12 cellular contexts compared by ENCODE assay signal in genomic region chr16:87911099-87911763, GRCh38. TPM values are rescaled to one million over a fixed set of nuclear protein-coding genes. Genes with fewer than 3 reads are reported as not detected.
DNase-seq lines count a peak whose midpoint lies in the region; ATAC-seq and TF ChIP-seq lines count a peak whose summit lies in the region.
"Not testable (repeated sequence)": the region's sequence is repeated elsewhere in the genome, so short reads cannot be mapped to it uniquely, and the experiment has no call there.
"Had no signal": no experiment of that assay in that cellular context is flagged by ENCODE, and none has a peak within 500 bp of the region (broad histone marks: within the 10 kb centered on the region; RNA-seq: fewer than 3 reads in every experiment).

No MANE protein-coding gene starts in this region.

- in situ Hi-C loops in transverse colon (cut with MboI; ENCODE audit: low pct_ligation_motif_present in 1 of 4, low pct_unique_long_range_greater_than_20kb in 1 of 4, low sequenced_read_pairs in 3 of 4) = loop anchor here in 1 of 4 donors (25.0 kb wide), 1 partner anchor 124 kb away; no protein-coding TSS in a partner anchor

- peak overlapping the region; percentile 14 for H3K4me3 ChIP-seq in coronary artery
- H3K4me3 ChIP-seq in ovary, transverse colon: not testable (repeated sequence)

- peak; percentile 93 for ATAC-seq in left ventricle myocardium superior

- not testable (repeated sequence) for H3K36me3 ChIP-seq in ovary, transverse colon

- TF ChIP-seq EP300 in ovary (IDR thresholded peaks at IDR 0.05); transverse colon (IDR thresholded peaks at IDR 0.05; ENCODE audit: low read depth): not testable (repeated sequence)

- 60 to 63% (median 60%) methylated on average over 19 to 23 of the region's 23 CpGs for WGBS in ovary, 3 donors
- WGBS in transverse colon (ENCODE audit: low coverage in 1 of 2), 2 donors = 34 to 52% methylated on average over 14 to 23 of the region's 23 CpGs

- H3K9me3 ChIP-seq in ovary, transverse colon: not testable (repeated sequence)

- H3K27ac ChIP-seq in coronary artery (peak overlapping the region; percentile 46 to 78), ovary (peak overlapping the region in 1 of 2 donors; percentile 38), transverse colon (peak overlapping the region in 1 of 4 donors; percentile 20)

- not testable (repeated sequence) for H3K27me3 ChIP-seq in ovary
- peaks cover 17% of the 10 kb centered on the region for H3K27me3 ChIP-seq in transverse colon

- H3K4me1 ChIP-seq in ovary (ENCODE audit: insufficient read depth); transverse colon: not testable (repeated sequence)

- DNase-seq in D341Med (ENCODE audit: low spot score) (peak; percentile 72), M059J (ENCODE audit: low read depth) (peak; percentile 62), NCI-H2171 (lab: John Stamatoyannopoulos, UW) (peak; percentile 61), RPMI7951 (ENCODE audit: low read depth) (peak; percentile 44), coronary artery (ENCODE audit: low spot score) (peak; percentile 91), left ventricle myocardium superior (peak; percentile 89), ovary (peak; percentile 27 to 72 (median 57)), transverse colon (peak; percentile 34)

- intact Hi-C loops in left ventricle myocardium superior (cut with micrococcal nuclease); ovary (cut with DNase I); transverse colon (cut with DNase I; ENCODE audit: low total_unique reads): not testable (repeated sequence)

- TF ChIP-seq POLR2A in ovary (IDR thresholded peaks at IDR 0.05); transverse colon (IDR thresholded peaks at IDR 0.05): not testable (repeated sequence)

- not testable (repeated sequence) for TF ChIP-seq CTCF in coronary artery (IDR thresholded peaks at IDR 0.05); ovary (IDR thresholded peaks at IDR 0.05); transverse colon (IDR thresholded peaks at IDR 0.05)

RNA-seq across cellular contexts. Expression of gene CA5A, which starts 25.1 kb away (rescaled TPM):
- not detected in 2 replicates for total RNA-seq in M059J (2014; rRNA removed; shearing (Covaris generic))
- not detected in 2 replicates for total RNA-seq in RPMI7951 (2014; rRNA removed; shearing (Covaris generic))
- not detected for total RNA-seq in left ventricle myocardium superior
- not detected for total RNA-seq in ovary
- under 1 TPM; 0.02 to 0.05 TPM for polyA plus RNA-seq in ovary
- total RNA-seq in transverse colon = not detected
- total RNA-seq: CD4-positive, CD25-positive, alpha-beta regulatory T cell; H1; mammary epithelial cell; occipital lobe had no signal
- polyA plus RNA-seq: CD4-positive, CD25-positive, alpha-beta regulatory T cell; H1; mammary epithelial cell had no signal

RNA-seq across cellular contexts. Expression of gene BANP, which starts 40.0 kb away (rescaled TPM):
- 14.6 and 17.3 TPM in 2 replicates for total RNA-seq in M059J (2014; rRNA removed; shearing (Covaris generic))
- 15.3 and 15.5 TPM in 2 replicates for total RNA-seq in RPMI7951 (2014; rRNA removed; shearing (Covaris generic))
- 15.5 TPM for total RNA-seq in left ventricle myocardium superior
- total RNA-seq in ovary = 10 to 100 TPM; 22.2 to 48.6 (median 35.3) TPM
- 10 to 100 TPM; 14.8 to 20.7 TPM for polyA plus RNA-seq in ovary
- total RNA-seq in transverse colon = 10 to 100 TPM; 15.3 to 25.1 (median 18.7) TPM

RNA-seq across cellular contexts. Expression of gene SLC7A5, which starts 41.9 kb away (rescaled TPM):
- 22.1 and 41.7 TPM in 2 replicates for total RNA-seq in M059J (2014; rRNA removed; shearing (Covaris generic))
- 27.3 and 31.8 TPM in 2 replicates for total RNA-seq in RPMI7951 (2014; rRNA removed; shearing (Covaris generic))
- total RNA-seq in left ventricle myocardium superior = 2.0 TPM
- total RNA-seq in ovary = 10 to 100 TPM in 3 of 7 donors, 1 to 10 TPM in 4; 3.1 to 64.3 (median 9.2) TPM
- 10 to 100 TPM in 1 of 2 donors, 1 to 10 TPM in 1; 3.7 to 20.8 TPM for polyA plus RNA-seq in ovary
- total RNA-seq in transverse colon = 1 to 10 TPM; 2.7 to 7.0 (median 5.7) TPM

Comparison
In these comparisons a context has a peak if more than half of its experiments do, and no peak if none do; other contexts are left out.
1. DNase-seq: peak in every context shown above with its lines; median percentile 91 in coronary artery; 89 in left ventricle myocardium superior; 72 in D341Med; 62 in M059J; 61 in NCI-H2171; 57 in ovary; 44 in RPMI7951; 34 in transverse colon.